In genomic region chr7:20330797-20331230, GRCh38 we compare ENCODE assay signal across 1 cellular context.
TF ChIP-seq lines count a peak whose summit lies in the region.

TSS of gene ITGB8 (plus strand) at chr7:20330900. CDS start at chr7:20331807, 907 bp downstream.

TF ChIP-seq in GM12878, 131 proteins besides CTCF, POLR2A, EP300 and RAD21:
- TF ChIP-seq, protein P1, sequence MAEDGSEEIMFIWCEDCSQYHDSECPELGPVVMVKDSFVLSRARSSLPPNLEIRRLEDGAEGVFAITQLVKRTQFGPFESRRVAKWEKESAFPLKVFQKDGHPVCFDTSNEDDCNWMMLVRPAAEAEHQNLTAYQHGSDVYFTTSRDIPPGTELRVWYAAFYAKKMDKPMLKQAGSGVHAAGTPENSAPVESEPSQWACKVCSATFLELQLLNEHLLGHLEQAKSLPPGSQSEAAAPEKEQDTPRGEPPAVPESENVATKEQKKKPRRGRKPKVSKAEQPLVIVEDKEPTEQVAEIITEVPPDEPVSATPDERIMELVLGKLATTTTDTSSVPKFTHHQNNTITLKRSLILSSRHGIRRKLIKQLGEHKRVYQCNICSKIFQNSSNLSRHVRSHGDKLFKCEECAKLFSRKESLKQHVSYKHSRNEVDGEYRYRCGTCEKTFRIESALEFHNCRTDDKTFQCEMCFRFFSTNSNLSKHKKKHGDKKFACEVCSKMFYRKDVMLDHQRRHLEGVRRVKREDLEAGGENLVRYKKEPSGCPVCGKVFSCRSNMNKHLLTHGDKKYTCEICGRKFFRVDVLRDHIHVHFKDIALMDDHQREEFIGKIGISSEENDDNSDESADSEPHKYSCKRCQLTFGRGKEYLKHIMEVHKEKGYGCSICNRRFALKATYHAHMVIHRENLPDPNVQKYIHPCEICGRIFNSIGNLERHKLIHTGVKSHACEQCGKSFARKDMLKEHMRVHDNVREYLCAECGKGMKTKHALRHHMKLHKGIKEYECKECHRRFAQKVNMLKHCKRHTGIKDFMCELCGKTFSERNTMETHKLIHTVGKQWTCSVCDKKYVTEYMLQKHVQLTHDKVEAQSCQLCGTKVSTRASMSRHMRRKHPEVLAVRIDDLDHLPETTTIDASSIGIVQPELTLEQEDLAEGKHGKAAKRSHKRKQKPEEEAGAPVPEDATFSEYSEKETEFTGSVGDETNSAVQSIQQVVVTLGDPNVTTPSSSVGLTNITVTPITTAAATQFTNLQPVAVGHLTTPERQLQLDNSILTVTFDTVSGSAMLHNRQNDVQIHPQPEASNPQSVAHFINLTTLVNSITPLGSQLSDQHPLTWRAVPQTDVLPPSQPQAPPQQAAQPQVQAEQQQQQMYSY (CRISPR knock-in tag; IDR thresholded peaks at IDR 0.05), result no peak
- TF ChIP-seq LARP7 (IDR thresholded peaks at IDR 0.05), result peak; percentile 90
- peak; percentile 89 for TF ChIP-seq DPF2 (IDR thresholded peaks at IDR 0.05)
- 0 out of 2 replicates have a peak, but pooled peaks have one; percentile 3 for TF ChIP-seq ZNF384 (IDR thresholded peaks at IDR 0.05; ENCODE audit: borderline replicate concordance, low read depth, low read length)
- peak; percentile 21; the same call in 1 of the 2 replicates for TF ChIP-seq MLLT1 (IDR thresholded peaks at IDR 0.05)
- 0 out of 2 replicates have a peak, but pooled peaks have one; percentile 11 for TF ChIP-seq ZNF24 (IDR thresholded peaks at IDR 0.05)
- TF ChIP-seq STAT1 (conservative IDR thresholded peaks at IDR 0.05), result 0 out of 2 replicates have a peak, but pooled peaks have one; percentile 12
- no peak for TF ChIP-seq YBX1 (IDR thresholded peaks at IDR 0.05)
- 0 out of 2 replicates have a peak, but pooled peaks have one; percentile 3 for TF ChIP-seq CBX5 (IDR thresholded peaks at IDR 0.05; ENCODE audit: low read depth)
- TF ChIP-seq SMARCA5 (IDR thresholded peaks at IDR 0.05), result peak; percentile 34; the same call in 1 of the 2 replicates
- no peak for TF ChIP-seq RFX5 (IDR thresholded peaks at IDR 0.05; ENCODE audit: low read depth, low read length)
- TF ChIP-seq GATAD2B (conservative IDR thresholded peaks at IDR 0.05; ENCODE audit: low read depth), result peak; percentile 92
- no peak for TF ChIP-seq HDAC2 (IDR thresholded peaks at IDR 0.05)
- TF ChIP-seq TCF12 (IDR thresholded peaks at IDR 0.05; ENCODE audit: low read depth, low read length), result peak; percentile 7; the same call in 1 of the 2 replicates
- TF ChIP-seq NR2F1 (conservative IDR thresholded peaks at IDR 0.05), result peak; percentile 72; the same call in 1 of the 2 replicates
- TF ChIP-seq MEF2B (IDR thresholded peaks at IDR 0.05; ENCODE audit: partially characterized antibody, poor library complexity, severe bottlenecking), result peak; percentile 50
- TF ChIP-seq POLR2AphosphoS5 (IDR thresholded peaks at IDR 0.05; ENCODE audit: low read length), result peak; percentile 59; the same call in 1 of the 2 replicates
